ENCODE assay signal across 8 cellular contexts in genomic region chr6:44126320-44127149, GRCh38. TPM values are rescaled to one million over a fixed set of nuclear protein-coding genes. Genes with fewer than 3 reads are reported as not detected.
A peak's percentile ranks its signal among the peaks of the same experiment; 100 is the strongest.
DNase-seq lines count a peak whose midpoint lies in the region; ATAC-seq and TF ChIP-seq lines count a peak whose summit lies in the region.

No MANE protein-coding gene starts in this region.

- 3 to 17% methylated on average over 7 to 29 of the region's 31 CpGs for WGBS in endodermal cell (ENCODE audit: insufficient coverage in 1 of 2, insufficient read length in 1 of 2), 2 experiments

- H3K9ac ChIP-seq in endodermal cell (ENCODE audit: extremely low read depth, low read length, poor library complexity, severe bottlenecking): peak overlapping the region; percentile 54

- no peaks in the 10 kb centered on the region for H3K27me3 ChIP-seq in endodermal cell (ENCODE audit: control insufficient read depth, insufficient read depth, low read length, poor library complexity, severe bottlenecking)

- H3K36me3 ChIP-seq in endodermal cell (ENCODE audit: control insufficient read depth, insufficient read depth, low read length): no peaks in the 10 kb centered on the region

- no peaks in the 10 kb centered on the region for H3K4me1 ChIP-seq in endodermal cell (ENCODE audit: control insufficient read depth, insufficient read depth, low read length)

- peak overlapping the region; percentile 83 for H3K4me3 Mint-ChIP-seq in endodermal cell

- ATAC-seq in GM18502 (IDR thresholded peaks at IDR 0.05; ENCODE audit: poor library complexity, unreplicated experiment): peak; percentile 52
- ATAC-seq in HG02588 (IDR thresholded peaks at IDR 0.05; ENCODE audit: unreplicated experiment): peak; percentile 44

- peaks cover 45% of the 10 kb centered on the region for H3K4me1 Mint-ChIP-seq in endodermal cell

- peak overlapping the region; percentile 62 for H3K27ac Mint-ChIP-seq in endodermal cell

- peaks cover 11% of the 10 kb centered on the region for H3K36me3 Mint-ChIP-seq in endodermal cell (ENCODE audit: low read depth)

- H3K9me3 ChIP-seq in endodermal cell (ENCODE audit: control insufficient read depth, low read length): no peaks in the 10 kb centered on the region

- DNase-seq in NCI-H2171 (lab: John Stamatoyannopoulos, UW) (peak; percentile 4), endodermal cell (peak; percentile 84), midbrain (lab: John Stamatoyannopoulos, UW) (peak; percentile 37), occipital lobe (lab: John Stamatoyannopoulos, UW) (no peak)
- DNase-seq in activated CD8-positive, alpha-beta memory T cell treated with anti-CD3 and anti-CD28 coated beads for 24 hours: peak; percentile 90
- DNase-seq in stimulated activated CD8-positive, alpha-beta memory T cell treated with anti-CD3 and anti-CD28 coated beads, Interleukin-4, amount 100 ng/mL, for 24 hours (ENCODE audit: low read depth): peak; percentile 72

- peak overlapping the region; percentile 99 for H3K4me3 ChIP-seq in endodermal cell (ENCODE audit: low read length)

- peak overlapping the region; percentile 59 for H3K27ac ChIP-seq in endodermal cell (ENCODE audit: low read depth, low read length)

- H3K9me3 Mint-ChIP-seq in endodermal cell: no peaks in the 10 kb centered on the region

- TF ChIP-seq CTCF in endodermal cell (conservative IDR thresholded peaks at IDR 0.05): no peak

- peaks cover 2% of the 10 kb centered on the region for H3K27me3 Mint-ChIP-seq in endodermal cell (ENCODE audit: insufficient read depth)

RNA-seq across cellular contexts. Expression of gene MRPL14, which starts 0.7 kb away (rescaled TPM):
- 10 to 100 TPM; 66.5 to 69.6 TPM for total RNA-seq in endodermal cell
- polyA plus RNA-seq in endodermal cell (2013, experiment 1 of 2): 63.6 TPM
- 56.9 TPM for polyA plus RNA-seq in endodermal cell (2013, experiment 2 of 2)
- total RNA-seq in occipital lobe: 34.6 TPM

RNA-seq across cellular contexts. Expression of gene TMEM63B, which starts 0.8 kb away (rescaled TPM):
- total RNA-seq in endodermal cell (10 to 100 TPM; 64.6 to 65.2 TPM), occipital lobe (41.3 TPM)
- 46.5 TPM for polyA plus RNA-seq in endodermal cell (2013, experiment 1 of 2)
- 41.4 TPM for polyA plus RNA-seq in endodermal cell (2013, experiment 2 of 2)

RNA-seq across cellular contexts. Expression of gene CAPN11, which starts 32.1 kb away (rescaled TPM):
- total RNA-seq in endodermal cell: 1 to 10 TPM in 1 of 2 donors, under 1 TPM in 1; 0.53 to 1.2 TPM
- polyA plus RNA-seq in endodermal cell (2013, experiment 1 of 2): 0.18 TPM
- 0.17 TPM for polyA plus RNA-seq in endodermal cell (2013, experiment 2 of 2)
- not detected for total RNA-seq in occipital lobe
